Comparison of ENCODE assay signal across 1 cellular context in the genomic region with DNA sequence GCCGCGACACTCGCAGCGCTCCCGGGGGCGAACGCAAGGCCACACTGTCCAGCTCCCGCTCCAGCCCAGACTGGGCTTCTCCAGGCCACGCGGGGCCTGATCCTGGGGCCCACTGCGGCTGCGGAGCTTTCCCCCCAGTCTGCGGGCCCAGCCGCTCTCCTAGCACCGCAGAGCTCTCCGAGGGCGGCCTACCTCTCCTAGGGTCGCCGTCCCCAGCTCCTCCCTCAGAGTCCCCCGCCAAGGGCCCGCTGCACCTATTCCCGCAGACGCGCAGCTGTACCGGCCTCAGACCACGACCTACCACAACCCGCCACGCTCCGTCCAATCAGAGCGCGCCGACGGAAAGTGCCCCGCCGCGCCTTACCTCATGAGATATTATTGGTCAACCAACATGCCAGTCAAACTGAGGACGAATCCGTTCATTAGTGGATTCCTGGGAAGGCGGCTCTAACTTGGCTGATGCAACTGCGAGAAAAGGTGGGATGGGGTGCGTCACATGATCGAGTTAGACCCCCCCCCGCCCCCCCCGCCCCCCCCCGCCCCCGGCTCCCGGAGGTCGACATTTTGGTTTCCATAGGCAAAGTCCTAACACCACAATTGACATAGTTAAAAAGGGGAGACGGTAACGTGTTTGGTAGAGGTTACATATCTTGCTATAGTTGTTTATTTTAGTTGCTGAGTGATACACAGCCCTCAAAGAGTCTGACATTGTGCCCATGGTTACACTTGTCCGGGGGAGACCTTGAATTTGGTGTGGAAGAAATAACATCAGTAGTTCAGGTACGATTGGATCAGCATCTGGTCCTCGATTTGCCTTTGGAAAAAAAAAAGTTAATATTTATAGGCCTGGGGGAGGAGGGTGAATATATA.
TF ChIP-seq lines count a peak whose summit lies in the region.

A gene (minus strand): TSS at position 278 of the 870 bp plus-strand sequence. CDS start 6,743 bp downstream, outside the sequence.

TF ChIP-seq in HepG2, 621 proteins besides CTCF, POLR2A, EP300 and RAD21 (continued from another document and continues in another):
- TF ChIP-seq KAT8 (CRISPR knock-in tag; IDR thresholded peaks at IDR 0.05) (peak; percentile 83; the same call in 1 of the 2 replicates), GATAD2A (CRISPR knock-in tag; IDR thresholded peaks at IDR 0.05) (peak; percentile 18; the same call in 1 of the 2 replicates), ZNF672 (CRISPR knock-in tag; IDR thresholded peaks at IDR 0.05) (0 out of 2 replicates have a peak, but pooled peaks have one; percentile 72), KLF9 (CRISPR knock-in tag; IDR thresholded peaks at IDR 0.05; ENCODE audit: low read depth) (peak; percentile 70; the same call in 1 of the 2 replicates), HCFC1 (IDR thresholded peaks at IDR 0.05; ENCODE audit: low read depth, low read length) (peak; percentile 45; the same call in 1 of the 2 replicates), ZIK1 (CRISPR knock-in tag; IDR thresholded peaks at IDR 0.05; ENCODE audit: borderline replicate concordance, low read depth) (peak; percentile 56; the same call in 1 of the 2 replicates), ARNT2 (CRISPR knock-in tag; IDR thresholded peaks at IDR 0.05; ENCODE audit: low read depth) (peak; percentile 91), JDP2 (CRISPR knock-in tag; IDR thresholded peaks at IDR 0.05; ENCODE audit: borderline replicate concordance) (no peak), HIVEP1 (CRISPR knock-in tag; IDR thresholded peaks at IDR 0.05) (no peak), KLF15 (CRISPR knock-in tag; IDR thresholded peaks at IDR 0.05; ENCODE audit: borderline replicate concordance) (peak; percentile 91; the same call in 1 of the 2 replicates), ZNF782 (CRISPR knock-in tag; IDR thresholded peaks at IDR 0.05; ENCODE audit: borderline replicate concordance) (peak; percentile 97), BCL6 (CRISPR knock-in tag; IDR thresholded peaks at IDR 0.05) (peak; percentile 28; the same call in 1 of the 2 replicates), NR2C2 (CRISPR knock-in tag; IDR thresholded peaks at IDR 0.05; ENCODE audit: borderline replicate concordance) (peak; percentile 58), ZNF556 (CRISPR knock-in tag; IDR thresholded peaks at IDR 0.05; ENCODE audit: borderline replicate concordance) (peak; percentile 63; the same call in 1 of the 2 replicates), HES4 (CRISPR knock-in tag; IDR thresholded peaks at IDR 0.05; ENCODE audit: borderline replicate concordance) (peak; percentile 84; the same call in 1 of the 2 replicates), IRF2 (CRISPR knock-in tag; IDR thresholded peaks at IDR 0.05) (peak; percentile 71; the same call in 1 of the 2 replicates), ZNF253 (CRISPR knock-in tag; IDR thresholded peaks at IDR 0.05; ENCODE audit: borderline replicate concordance) (peak; percentile 85; the same call in 1 of the 2 replicates), NKX3-1 (CRISPR knock-in tag; IDR thresholded peaks at IDR 0.05) (peak; percentile 92; the same call in 1 of the 2 replicates), PTBP1 (IDR thresholded peaks at IDR 0.05; ENCODE audit: low read depth, low read length, poor library complexity, severe bottlenecking) (peak; percentile 40), REL (CRISPR knock-in tag; conservative IDR thresholded peaks at IDR 0.05) (0 out of 2 replicates have a peak, but pooled peaks have one; percentile 34), HHEX (CRISPR knock-in tag; IDR thresholded peaks at IDR 0.05) (no peak), ZNF124 (CRISPR knock-in tag; IDR thresholded peaks at IDR 0.05) (peak; percentile 59; the same call in 1 of the 2 replicates), ZNF605 (CRISPR knock-in tag; IDR thresholded peaks at IDR 0.05) (peak; percentile 94)
- TF ChIP-seq, protein P1, sequence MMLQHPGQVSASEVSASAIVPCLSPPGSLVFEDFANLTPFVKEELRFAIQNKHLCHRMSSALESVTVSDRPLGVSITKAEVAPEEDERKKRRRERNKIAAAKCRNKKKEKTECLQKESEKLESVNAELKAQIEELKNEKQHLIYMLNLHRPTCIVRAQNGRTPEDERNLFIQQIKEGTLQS (CRISPR knock-in tag; IDR thresholded peaks at IDR 0.05), result peak; percentile 75
- TF ChIP-seq, protein P2, sequence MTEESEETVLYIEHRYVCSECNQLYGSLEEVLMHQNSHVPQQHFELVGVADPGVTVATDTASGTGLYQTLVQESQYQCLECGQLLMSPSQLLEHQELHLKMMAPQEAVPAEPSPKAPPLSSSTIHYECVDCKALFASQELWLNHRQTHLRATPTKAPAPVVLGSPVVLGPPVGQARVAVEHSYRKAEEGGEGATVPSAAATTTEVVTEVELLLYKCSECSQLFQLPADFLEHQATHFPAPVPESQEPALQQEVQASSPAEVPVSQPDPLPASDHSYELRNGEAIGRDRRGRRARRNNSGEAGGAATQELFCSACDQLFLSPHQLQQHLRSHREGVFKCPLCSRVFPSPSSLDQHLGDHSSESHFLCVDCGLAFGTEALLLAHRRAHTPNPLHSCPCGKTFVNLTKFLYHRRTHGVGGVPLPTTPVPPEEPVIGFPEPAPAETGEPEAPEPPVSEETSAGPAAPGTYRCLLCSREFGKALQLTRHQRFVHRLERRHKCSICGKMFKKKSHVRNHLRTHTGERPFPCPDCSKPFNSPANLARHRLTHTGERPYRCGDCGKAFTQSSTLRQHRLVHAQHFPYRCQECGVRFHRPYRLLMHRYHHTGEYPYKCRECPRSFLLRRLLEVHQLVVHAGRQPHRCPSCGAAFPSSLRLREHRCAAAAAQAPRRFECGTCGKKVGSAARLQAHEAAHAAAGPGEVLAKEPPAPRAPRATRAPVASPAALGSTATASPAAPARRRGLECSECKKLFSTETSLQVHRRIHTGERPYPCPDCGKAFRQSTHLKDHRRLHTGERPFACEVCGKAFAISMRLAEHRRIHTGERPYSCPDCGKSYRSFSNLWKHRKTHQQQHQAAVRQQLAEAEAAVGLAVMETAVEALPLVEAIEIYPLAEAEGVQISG (CRISPR knock-in tag; IDR thresholded peaks at IDR 0.05), result peak; percentile 84
- TF ChIP-seq, protein P3, sequence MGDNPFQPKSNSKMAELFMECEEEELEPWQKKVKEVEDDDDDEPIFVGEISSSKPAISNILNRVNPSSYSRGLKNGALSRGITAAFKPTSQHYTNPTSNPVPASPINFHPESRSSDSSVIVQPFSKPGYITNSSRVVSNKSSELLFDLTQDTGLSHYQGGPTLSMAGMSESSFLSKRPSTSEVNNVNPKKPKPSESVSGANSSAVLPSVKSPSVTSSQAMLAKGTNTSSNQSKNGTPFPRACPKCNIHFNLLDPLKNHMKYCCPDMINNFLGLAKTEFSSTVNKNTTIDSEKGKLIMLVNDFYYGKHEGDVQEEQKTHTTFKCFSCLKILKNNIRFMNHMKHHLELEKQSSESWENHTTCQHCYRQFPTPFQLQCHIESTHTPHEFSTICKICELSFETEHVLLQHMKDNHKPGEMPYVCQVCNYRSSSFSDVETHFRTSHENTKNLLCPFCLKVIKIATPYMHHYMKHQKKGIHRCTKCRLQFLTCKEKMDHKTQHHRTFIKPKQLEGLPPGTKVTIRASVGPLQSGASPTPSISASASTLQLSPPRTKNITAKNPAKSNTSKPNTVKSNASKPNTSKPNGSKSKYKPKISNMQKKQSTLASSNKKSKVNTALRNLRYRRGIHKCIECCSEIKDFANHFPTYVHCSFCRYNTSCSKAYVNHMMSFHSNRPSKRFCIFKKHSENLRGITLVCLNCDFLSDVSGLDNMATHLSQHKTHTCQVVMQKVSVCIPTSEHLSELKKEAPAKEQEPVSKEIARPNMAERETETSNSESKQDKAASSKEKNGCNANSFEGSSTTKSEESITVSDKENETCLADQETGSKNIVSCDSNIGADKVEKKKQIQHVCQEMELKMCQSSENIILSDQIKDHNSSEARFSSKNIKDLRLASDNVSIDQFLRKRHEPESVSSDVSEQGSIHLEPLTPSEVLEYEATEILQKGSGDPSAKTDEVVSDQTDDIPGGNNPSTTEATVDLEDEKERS (CRISPR knock-in tag; IDR thresholded peaks at IDR 0.05), result peak; percentile 88
- TF ChIP-seq, protein P4, sequence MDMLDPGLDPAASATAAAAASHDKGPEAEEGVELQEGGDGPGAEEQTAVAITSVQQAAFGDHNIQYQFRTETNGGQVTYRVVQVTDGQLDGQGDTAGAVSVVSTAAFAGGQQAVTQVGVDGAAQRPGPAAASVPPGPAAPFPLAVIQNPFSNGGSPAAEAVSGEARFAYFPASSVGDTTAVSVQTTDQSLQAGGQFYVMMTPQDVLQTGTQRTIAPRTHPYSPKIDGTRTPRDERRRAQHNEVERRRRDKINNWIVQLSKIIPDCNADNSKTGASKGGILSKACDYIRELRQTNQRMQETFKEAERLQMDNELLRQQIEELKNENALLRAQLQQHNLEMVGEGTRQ (IDR thresholded peaks at IDR 0.05; ENCODE audit: low read depth, low read length), result peak; percentile 76
- TF ChIP-seq, protein P4 (CRISPR knock-in tag; IDR thresholded peaks at IDR 0.05; ENCODE audit: borderline replicate concordance), result peak; percentile 70; the same call in 1 of the 2 replicates
- TF ChIP-seq, protein P5, sequence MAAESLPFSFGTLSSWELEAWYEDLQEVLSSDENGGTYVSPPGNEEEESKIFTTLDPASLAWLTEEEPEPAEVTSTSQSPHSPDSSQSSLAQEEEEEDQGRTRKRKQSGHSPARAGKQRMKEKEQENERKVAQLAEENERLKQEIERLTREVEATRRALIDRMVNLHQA (CRISPR knock-in tag; IDR thresholded peaks at IDR 0.05), result peak; percentile 97
- TF ChIP-seq, protein P6, sequence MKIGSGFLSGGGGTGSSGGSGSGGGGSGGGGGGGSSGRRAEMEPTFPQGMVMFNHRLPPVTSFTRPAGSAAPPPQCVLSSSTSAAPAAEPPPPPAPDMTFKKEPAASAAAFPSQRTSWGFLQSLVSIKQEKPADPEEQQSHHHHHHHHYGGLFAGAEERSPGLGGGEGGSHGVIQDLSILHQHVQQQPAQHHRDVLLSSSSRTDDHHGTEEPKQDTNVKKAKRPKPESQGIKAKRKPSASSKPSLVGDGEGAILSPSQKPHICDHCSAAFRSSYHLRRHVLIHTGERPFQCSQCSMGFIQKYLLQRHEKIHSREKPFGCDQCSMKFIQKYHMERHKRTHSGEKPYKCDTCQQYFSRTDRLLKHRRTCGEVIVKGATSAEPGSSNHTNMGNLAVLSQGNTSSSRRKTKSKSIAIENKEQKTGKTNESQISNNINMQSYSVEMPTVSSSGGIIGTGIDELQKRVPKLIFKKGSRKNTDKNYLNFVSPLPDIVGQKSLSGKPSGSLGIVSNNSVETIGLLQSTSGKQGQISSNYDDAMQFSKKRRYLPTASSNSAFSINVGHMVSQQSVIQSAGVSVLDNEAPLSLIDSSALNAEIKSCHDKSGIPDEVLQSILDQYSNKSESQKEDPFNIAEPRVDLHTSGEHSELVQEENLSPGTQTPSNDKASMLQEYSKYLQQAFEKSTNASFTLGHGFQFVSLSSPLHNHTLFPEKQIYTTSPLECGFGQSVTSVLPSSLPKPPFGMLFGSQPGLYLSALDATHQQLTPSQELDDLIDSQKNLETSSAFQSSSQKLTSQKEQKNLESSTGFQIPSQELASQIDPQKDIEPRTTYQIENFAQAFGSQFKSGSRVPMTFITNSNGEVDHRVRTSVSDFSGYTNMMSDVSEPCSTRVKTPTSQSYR (CRISPR knock-in tag; IDR thresholded peaks at IDR 0.05; ENCODE audit: borderline replicate concordance), result peak; percentile 39; the same call in 1 of the 2 replicates
- TF ChIP-seq, protein P7, sequence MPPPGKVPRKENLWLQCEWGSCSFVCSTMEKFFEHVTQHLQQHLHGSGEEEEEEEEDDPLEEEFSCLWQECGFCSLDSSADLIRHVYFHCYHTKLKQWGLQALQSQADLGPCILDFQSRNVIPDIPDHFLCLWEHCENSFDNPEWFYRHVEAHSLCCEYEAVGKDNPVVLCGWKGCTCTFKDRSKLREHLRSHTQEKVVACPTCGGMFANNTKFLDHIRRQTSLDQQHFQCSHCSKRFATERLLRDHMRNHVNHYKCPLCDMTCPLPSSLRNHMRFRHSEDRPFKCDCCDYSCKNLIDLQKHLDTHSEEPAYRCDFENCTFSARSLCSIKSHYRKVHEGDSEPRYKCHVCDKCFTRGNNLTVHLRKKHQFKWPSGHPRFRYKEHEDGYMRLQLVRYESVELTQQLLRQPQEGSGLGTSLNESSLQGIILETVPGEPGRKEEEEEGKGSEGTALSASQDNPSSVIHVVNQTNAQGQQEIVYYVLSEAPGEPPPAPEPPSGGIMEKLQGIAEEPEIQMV (CRISPR knock-in tag; IDR thresholded peaks at IDR 0.05; ENCODE audit: low read depth), result peak; percentile 77; the same call in 1 of the 2 replicates
- TF ChIP-seq, protein P8, sequence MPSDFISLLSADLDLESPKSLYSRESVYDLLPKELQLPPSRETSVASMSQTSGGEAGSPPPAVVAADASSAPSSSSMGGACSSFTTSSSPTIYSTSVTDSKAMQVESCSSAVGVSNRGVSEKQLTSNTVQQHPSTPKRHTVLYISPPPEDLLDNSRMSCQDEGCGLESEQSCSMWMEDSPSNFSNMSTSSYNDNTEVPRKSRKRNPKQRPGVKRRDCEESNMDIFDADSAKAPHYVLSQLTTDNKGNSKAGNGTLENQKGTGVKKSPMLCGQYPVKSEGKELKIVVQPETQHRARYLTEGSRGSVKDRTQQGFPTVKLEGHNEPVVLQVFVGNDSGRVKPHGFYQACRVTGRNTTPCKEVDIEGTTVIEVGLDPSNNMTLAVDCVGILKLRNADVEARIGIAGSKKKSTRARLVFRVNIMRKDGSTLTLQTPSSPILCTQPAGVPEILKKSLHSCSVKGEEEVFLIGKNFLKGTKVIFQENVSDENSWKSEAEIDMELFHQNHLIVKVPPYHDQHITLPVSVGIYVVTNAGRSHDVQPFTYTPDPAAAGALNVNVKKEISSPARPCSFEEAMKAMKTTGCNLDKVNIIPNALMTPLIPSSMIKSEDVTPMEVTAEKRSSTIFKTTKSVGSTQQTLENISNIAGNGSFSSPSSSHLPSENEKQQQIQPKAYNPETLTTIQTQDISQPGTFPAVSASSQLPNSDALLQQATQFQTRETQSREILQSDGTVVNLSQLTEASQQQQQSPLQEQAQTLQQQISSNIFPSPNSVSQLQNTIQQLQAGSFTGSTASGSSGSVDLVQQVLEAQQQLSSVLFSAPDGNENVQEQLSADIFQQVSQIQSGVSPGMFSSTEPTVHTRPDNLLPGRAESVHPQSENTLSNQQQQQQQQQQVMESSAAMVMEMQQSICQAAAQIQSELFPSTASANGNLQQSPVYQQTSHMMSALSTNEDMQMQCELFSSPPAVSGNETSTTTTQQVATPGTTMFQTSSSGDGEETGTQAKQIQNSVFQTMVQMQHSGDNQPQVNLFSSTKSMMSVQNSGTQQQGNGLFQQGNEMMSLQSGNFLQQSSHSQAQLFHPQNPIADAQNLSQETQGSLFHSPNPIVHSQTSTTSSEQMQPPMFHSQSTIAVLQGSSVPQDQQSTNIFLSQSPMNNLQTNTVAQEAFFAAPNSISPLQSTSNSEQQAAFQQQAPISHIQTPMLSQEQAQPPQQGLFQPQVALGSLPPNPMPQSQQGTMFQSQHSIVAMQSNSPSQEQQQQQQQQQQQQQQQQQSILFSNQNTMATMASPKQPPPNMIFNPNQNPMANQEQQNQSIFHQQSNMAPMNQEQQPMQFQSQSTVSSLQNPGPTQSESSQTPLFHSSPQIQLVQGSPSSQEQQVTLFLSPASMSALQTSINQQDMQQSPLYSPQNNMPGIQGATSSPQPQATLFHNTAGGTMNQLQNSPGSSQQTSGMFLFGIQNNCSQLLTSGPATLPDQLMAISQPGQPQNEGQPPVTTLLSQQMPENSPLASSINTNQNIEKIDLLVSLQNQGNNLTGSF (CRISPR knock-in tag; IDR thresholded peaks at IDR 0.05), result peak; percentile 94
